Comparison of ENCODE assay signal across 14 cellular contexts in the genomic region with DNA sequence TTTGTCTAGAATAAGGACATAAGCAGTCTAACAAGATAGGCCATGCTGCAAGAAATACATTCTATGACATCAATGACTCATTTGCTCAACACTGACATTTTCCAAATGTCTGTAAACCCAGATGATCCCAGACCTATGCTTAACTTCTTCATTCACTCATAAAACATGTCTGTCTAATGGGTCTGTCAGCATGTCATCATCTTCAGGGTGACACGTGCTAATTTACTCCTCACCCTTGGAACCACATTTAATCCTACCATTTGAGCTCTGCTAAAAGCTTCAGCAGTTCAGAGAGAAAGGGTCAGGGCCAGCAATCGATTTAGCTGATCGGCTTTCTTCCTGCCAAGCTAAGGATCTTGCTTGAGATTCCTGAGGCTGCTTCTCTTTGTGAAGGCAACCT.
A peak's percentile ranks its signal among the peaks of the same experiment; 100 is the strongest.
DNase-seq lines count a peak whose midpoint lies in the region; ATAC-seq, FAIRE-seq and TF ChIP-seq lines count a peak whose summit lies in the region.
"Had no signal": no experiment of that assay in that cellular context is flagged by ENCODE, and none has a peak within 500 bp of the region (broad histone marks: within the 10 kb centered on the region; RNA-seq: fewer than 3 reads in every experiment).

No MANE protein-coding gene starts in this region.

- ATAC-seq in A549: no peak
- no peak for ATAC-seq in RWPE2 (ENCODE audit: low read depth)
- no peak for ATAC-seq in body of pancreas
- no peak for ATAC-seq in GM18873 (IDR thresholded peaks at IDR 0.05; ENCODE audit: low FRiP score, unreplicated experiment)
- ATAC-seq: mucosa of descending colon had no signal

- H3K4me3 Mint-ChIP-seq in endothelial cell (ENCODE audit: unreplicated experiment): no peak overlapping the region

- POLR2A ChIA-PET in A549 (lab: Yijun Ruan, JAX): no interaction called here

- no peak for TF ChIP-seq CTCF in A549 (IDR thresholded peaks at IDR 0.05)
- no peak for TF ChIP-seq CTCF in RWPE2 (IDR thresholded peaks at IDR 0.05; ENCODE audit: poor library complexity, severe bottlenecking)
- TF ChIP-seq CTCF in endothelial cell (IDR thresholded peaks at IDR 0.05; ENCODE audit: unreplicated experiment): no peak
- no peak for TF ChIP-seq CTCF in thyroid gland (IDR thresholded peaks at IDR 0.05)
- TF ChIP-seq CTCF in body of pancreas (IDR thresholded peaks at IDR 0.05): no peak

- TF ChIP-seq RAD21 in A549 (conservative IDR thresholded peaks at IDR 0.05 in 1 of 2, IDR thresholded peaks at IDR 0.05 in 1 of 2): no peak

- H3K27ac Mint-ChIP-seq in endothelial cell (ENCODE audit: unreplicated experiment): peak overlapping the region; percentile 61

- CTCF ChIA-PET in A549 (lab: Yijun Ruan, JAX): no interaction called here

- WGBS in A549 (ENCODE audit: missing lambda C conversion rate): 73% methylated on average over 3 of the region's 3 CpGs
- 78 to 81% methylated on average over 3 of the region's 3 CpGs for WGBS in thyroid gland, 2 donors
- WGBS in body of pancreas, 2 donors: 63 to 85% methylated on average over 3 of the region's 3 CpGs

- peak overlapping the region; percentile 34; the same call in 1 of the 3 replicates for H3K4me2 ChIP-seq in A549

- H3K27me3 ChIP-seq in RWPE2 (ENCODE audit: insufficient read depth, poor library complexity, severe bottlenecking) (no peaks in the 10 kb centered on the region), thyroid gland (no peaks in the 10 kb centered on the region), body of pancreas (peaks cover 0 to 4% of the 10 kb centered on the region in 2 donors)

- no peak for DNase-seq in A549 (ENCODE audit: low read depth in 1 of 2, low spot score in 1 of 2)
- no peak for DNase-seq in GM12892 (ENCODE audit: insufficient read length)
- no peak for DNase-seq in RWPE2 (ENCODE audit: low spot score)
- DNase-seq in endothelial cell (ENCODE audit: low spot score): no peak
- DNase-seq in thyroid gland: no peak
- no peak for DNase-seq in body of pancreas
- no peak for DNase-seq in Kasumi-1 (lab: John Stamatoyannopoulos, UW)
- DNase-seq: C1 segment of cervical spinal cord, mucosa of descending colon, RPMI8226, substantia nigra had no signal

- peak overlapping the region in 1 of 2 experiments; percentile 68; a peak in 2 of 6 replicates for H3K27ac ChIP-seq in A549
- H3K27ac ChIP-seq in RWPE2 (ENCODE audit: poor library complexity, severe bottlenecking): peak overlapping the region; percentile 79
- no peak overlapping the region for H3K27ac ChIP-seq in thyroid gland
- H3K27ac ChIP-seq in body of pancreas: no peak overlapping the region

- H3K4me3 ChIP-seq in A549 (no peak overlapping the region), RWPE2 (ENCODE audit: severe bottlenecking) (no peak overlapping the region), thyroid gland (replicated peaks in 1 of 3) (no peak overlapping the region), body of pancreas (no peak overlapping the region)
- H3K4me3 ChIP-seq: mucosa of descending colon had no signal

- TF ChIP-seq EP300 in A549 (IDR thresholded peaks at IDR 0.05): no peak

- H3K9me3 ChIP-seq in A549: no peaks in the 10 kb centered on the region
- H3K9me3 ChIP-seq in RWPE2 (ENCODE audit: severe bottlenecking): no peaks in the 10 kb centered on the region
- H3K9me3 ChIP-seq in thyroid gland: no peaks in the 10 kb centered on the region
- H3K9me3 ChIP-seq in body of pancreas: no peaks in the 10 kb centered on the region
- H3K9me3 ChIP-seq: mucosa of descending colon had no signal

- peaks cover 20% of the 10 kb centered on the region for H3K4me1 Mint-ChIP-seq in endothelial cell (ENCODE audit: unreplicated experiment)

- H3K36me3 Mint-ChIP-seq in endothelial cell (ENCODE audit: low read depth, unreplicated experiment): peaks cover 5% of the 10 kb centered on the region

- peaks cover 42% of the 10 kb centered on the region for H3K4me1 ChIP-seq in A549
- peaks cover 25% of the 10 kb centered on the region for H3K4me1 ChIP-seq in RWPE2 (ENCODE audit: insufficient read depth, poor library complexity, severe bottlenecking)
- H3K4me1 ChIP-seq in thyroid gland: peaks cover 0 to 2% of the 10 kb centered on the region in 2 donors
- H3K4me1 ChIP-seq in body of pancreas: no peaks in the 10 kb centered on the region

- H3K36me3 ChIP-seq in RWPE2 (ENCODE audit: low read depth) (no peaks in the 10 kb centered on the region), thyroid gland (no peaks in the 10 kb centered on the region), body of pancreas (replicated peaks in 1 of 2; ENCODE audit: insufficient read depth in 1 of 2, low read depth in 2 of 2) (no peaks in the 10 kb centered on the region)

- no peak for TF ChIP-seq POLR2A in A549 (IDR thresholded peaks at IDR 0.05; ENCODE audit: low read length)
- TF ChIP-seq POLR2A in GM12892 (IDR thresholded peaks at IDR 0.05; ENCODE audit: low read depth, low read length): no peak
- no peak for TF ChIP-seq POLR2A in thyroid gland (IDR thresholded peaks at IDR 0.05)
- TF ChIP-seq POLR2A in body of pancreas (IDR thresholded peaks at IDR 0.05): no peak

- FAIRE-seq in A549 (lab: Jason Lieb, UNC) (peak; percentile 70), GM12892 (lab: Jason Lieb, UNC) (peak; percentile 27)
- FAIRE-seq: G401.6, islet of Langerhans had no signal

- intact Hi-C loops in thyroid gland (cut with DNase I) (no loop called here), body of pancreas (cut with DNase I) (no loop called here)

- peaks cover 4% of the 10 kb centered on the region for H3K27me3 Mint-ChIP-seq in endothelial cell (ENCODE audit: unreplicated experiment)

- no peaks in the 10 kb centered on the region for H3K9me3 Mint-ChIP-seq in endothelial cell (ENCODE audit: unreplicated experiment)

TF ChIP-seq in A549, 52 proteins besides CTCF, POLR2A, EP300 and RAD21:
- no peak for TF ChIP-seq GATA3 (IDR thresholded peaks at IDR 0.05; ENCODE audit: borderline replicate concordance)
- TF ChIP-seq MAFK (IDR thresholded peaks at IDR 0.05; ENCODE audit: partially characterized antibody): no peak
- TF ChIP-seq KDM5A (IDR thresholded peaks at IDR 0.05): no peak
- TF ChIP-seq HEYL (CRISPR knock-in tag; IDR thresholded peaks at IDR 0.05): no peak
- TF ChIP-seq EHMT2 (IDR thresholded peaks at IDR 0.05; ENCODE audit: low read depth): no peak
- no peak for TF ChIP-seq PHF8 (IDR thresholded peaks at IDR 0.05; ENCODE audit: borderline replicate concordance, low read depth)
- TF ChIP-seq HOXB13 (CRISPR knock-in tag; IDR thresholded peaks at IDR 0.05; ENCODE audit: low read depth): no peak
- no peak for TF ChIP-seq NFE2L2 (conservative IDR thresholded peaks at IDR 0.05; ENCODE audit: low read length)
- no peak for TF ChIP-seq HDAC2 (IDR thresholded peaks at IDR 0.05)
- no peak for TF ChIP-seq SMC3 (IDR thresholded peaks at IDR 0.05)
- TF ChIP-seq, protein P1, sequence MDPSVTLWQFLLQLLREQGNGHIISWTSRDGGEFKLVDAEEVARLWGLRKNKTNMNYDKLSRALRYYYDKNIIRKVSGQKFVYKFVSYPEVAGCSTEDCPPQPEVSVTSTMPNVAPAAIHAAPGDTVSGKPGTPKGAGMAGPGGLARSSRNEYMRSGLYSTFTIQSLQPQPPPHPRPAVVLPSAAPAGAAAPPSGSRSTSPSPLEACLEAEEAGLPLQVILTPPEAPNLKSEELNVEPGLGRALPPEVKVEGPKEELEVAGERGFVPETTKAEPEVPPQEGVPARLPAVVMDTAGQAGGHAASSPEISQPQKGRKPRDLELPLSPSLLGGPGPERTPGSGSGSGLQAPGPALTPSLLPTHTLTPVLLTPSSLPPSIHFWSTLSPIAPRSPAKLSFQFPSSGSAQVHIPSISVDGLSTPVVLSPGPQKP (IDR thresholded peaks at IDR 0.05; ENCODE audit: low read depth, low read length): no peak
- no peak for TF ChIP-seq HOXA7 (CRISPR knock-in tag; IDR thresholded peaks at IDR 0.05)
- TF ChIP-seq SREBF2 (IDR thresholded peaks at IDR 0.05): no peak
TF ChIP-seq in A549: peak in this region for 0.
